Comparison of ENCODE assay signal across 15 cellular contexts in genomic region chr12:121769297-121769830, GRCh38. TPM values are rescaled to one million over a fixed set of nuclear protein-coding genes. Genes with fewer than 3 reads are reported as not detected.
DNase-seq lines count a peak whose midpoint lies in the region; ATAC-seq and TF ChIP-seq lines count a peak whose summit lies in the region.
"Had no signal": no experiment of that assay in that cellular context is flagged by ENCODE, and none has a peak within 500 bp of the region (broad histone marks: within the 10 kb centered on the region; RNA-seq: fewer than 3 reads in every experiment).

No MANE protein-coding gene starts in this region.

- H2AK5ac ChIP-seq in IMR-90 (ENCODE audit: low read depth, low read length): peak overlapping the region; percentile 24; the same call in 1 of the 2 replicates

- H3K9ac ChIP-seq in IMR-90 (ENCODE audit: low read depth, low read length): no peak overlapping the region

- H3K36me3 ChIP-seq in IMR-90 (ENCODE audit: control insufficient read depth, insufficient read depth, low read length) (peaks cover 2% of the 10 kb centered on the region), hepatocyte (replicated peaks; ENCODE audit: insufficient read depth, low read depth) (no peaks in the 10 kb centered on the region)

- no peak overlapping the region for H4K8ac ChIP-seq in IMR-90 (ENCODE audit: low read depth in 2 of 2, low read length in 2 of 2)

- H2BK5ac ChIP-seq in IMR-90 (ENCODE audit: low read depth, low read length, poor library complexity, severe bottlenecking): no peak overlapping the region

- POLR2A ChIA-PET in IMR-90 (lab: Charles Lee; ENCODE audit: unreplicated experiment): no interaction called here

- no peak for DNase-seq in right cardiac atrium
- no peak for DNase-seq in Right ventricle myocardium superior
- no peak for DNase-seq in IMR-90
- no peak for DNase-seq in hepatocyte (ENCODE audit: low spot score)
- no peak for DNase-seq in type B pancreatic cell (ENCODE audit: extremely low spot score, unreplicated experiment)
- no peak for DNase-seq in NCI-H226
- DNase-seq in SW480 (ENCODE audit: low spot score): no peak
- no peak for DNase-seq in chondrocyte (ENCODE audit: low spot score)
- DNase-seq: NCI-H1105 treated with DMSO at 0.1 percent for 48 hours, NCI-H2107, NCI-H524, OCI-M1 had no signal

- TF ChIP-seq CTCF in IMR-90 (conservative IDR thresholded peaks at IDR 0.05; ENCODE audit: low read depth, low read length): no peak
- TF ChIP-seq CTCF in hepatocyte (IDR thresholded peaks at IDR 0.05; ENCODE audit: poor library complexity): no peak
- TF ChIP-seq CTCF in type B pancreatic cell (conservative IDR thresholded peaks at IDR 0.05): no peak
- no peak for TF ChIP-seq CTCF in chondrocyte (IDR thresholded peaks at IDR 0.05)

- H3K4me2 ChIP-seq in IMR-90 (ENCODE audit: low read depth, low read length): no peak overlapping the region
- H3K4me2 ChIP-seq in hepatocyte: no peak overlapping the region

- peaks cover 10% of the 10 kb centered on the region for H3K4me1 ChIP-seq in right cardiac atrium (ENCODE audit: control insufficient read depth, insufficient read depth, low read length)
- H3K4me1 ChIP-seq in IMR-90 (ENCODE audit: control insufficient read depth, insufficient read depth, low read length): peaks cover 26% of the 10 kb centered on the region
- H3K4me1 ChIP-seq in hepatocyte (ENCODE audit: insufficient read depth): peaks cover 18% of the 10 kb centered on the region

- CTCF ChIA-PET in IMR-90 (lab: Yijun Ruan, JAX): no interaction called here

- H3K4ac ChIP-seq in IMR-90 (ENCODE audit: low read depth, low read length): no peak overlapping the region

- H4K91ac ChIP-seq in IMR-90 (ENCODE audit: insufficient read depth, low read depth, low read length): no peak overlapping the region

- H3K27ac ChIP-seq in right cardiac atrium (ENCODE audit: low read length): peak overlapping the region; percentile 24
- H3K27ac ChIP-seq in IMR-90 (ENCODE audit: insufficient read depth, low read length): no peak overlapping the region
- peak overlapping the region; percentile 73 for H3K27ac ChIP-seq in hepatocyte
- H3K27ac ChIP-seq: HL-60 had no signal

- peaks cover 0 to 31% of the 10 kb centered on the region in 2 experiments; a peak in 2 of 4 replicates for H3K79me1 ChIP-seq in IMR-90 (ENCODE audit: low read depth in 1 of 2, low read length in 2 of 2)

- H3K9me3 Mint-ChIP-seq in type B pancreatic cell (no peaks in the 10 kb centered on the region), chondrocyte (ENCODE audit: low read depth) (no peaks in the 10 kb centered on the region)
- H3K9me3 Mint-ChIP-seq: CD14-positive monocyte had no signal

- H3K56ac ChIP-seq in IMR-90 (ENCODE audit: extremely low read depth, insufficient read depth, low read length): no peak overlapping the region

- no peaks in the 10 kb centered on the region for H3K9me2 ChIP-seq in hepatocyte (replicated peaks; ENCODE audit: insufficient read depth)

- no peak overlapping the region for H2BK120ac ChIP-seq in IMR-90 (ENCODE audit: low read depth, low read length)

- intact Hi-C loops in right cardiac atrium (cut with DNase I) (no loop called here), Right ventricle myocardium superior (cut with DNase I) (no loop called here), IMR-90 (cut with micrococcal nuclease) (loop anchor here (5.0 kb wide), 1 partner anchor 57 kb away; the partner anchor contains the start of gene TMEM120B)

- in situ Hi-C loops in IMR-90 (cut with MboI; ENCODE audit: low sequenced_read_pairs): no loop called here

- H3K9me3 ChIP-seq in right cardiac atrium (ENCODE audit: control insufficient read depth, low read length) (no peaks in the 10 kb centered on the region), IMR-90 (ENCODE audit: control insufficient read depth, insufficient read depth, low read length) (no peaks in the 10 kb centered on the region), hepatocyte (ENCODE audit: low read depth) (no peaks in the 10 kb centered on the region)
- H3K9me3 ChIP-seq: HAP-1 had no signal

- H3K79me2 ChIP-seq in hepatocyte: no peaks in the 10 kb centered on the region

- H3K18ac ChIP-seq in IMR-90 (ENCODE audit: low read depth, low read length): no peak overlapping the region

- no peak overlapping the region for H2BK20ac ChIP-seq in IMR-90 (ENCODE audit: low read depth, low read length)

- peaks cover 28% of the 10 kb centered on the region for H3K4me1 Mint-ChIP-seq in type B pancreatic cell (ENCODE audit: unreplicated experiment)
- H3K4me1 Mint-ChIP-seq in chondrocyte (ENCODE audit: low read depth): peaks cover 28% of the 10 kb centered on the region

- peaks cover 18% of the 10 kb centered on the region for H3K9me1 ChIP-seq in IMR-90 (ENCODE audit: insufficient read depth, low read length)

- H3K27ac Mint-ChIP-seq in type B pancreatic cell: peak overlapping the region; percentile 54
- no peak overlapping the region for H3K27ac Mint-ChIP-seq in chondrocyte (ENCODE audit: unreplicated experiment)

- dilution Hi-C loops in IMR-90 (cut with HindIII; ENCODE audit: low sequenced_read_pairs, unreplicated experiment): no loop called here

- no peak overlapping the region for H3K23ac ChIP-seq in IMR-90 (ENCODE audit: low read depth, low read length)

- H2AFZ ChIP-seq in IMR-90 (replicated peaks; ENCODE audit: low read length, poor library complexity): no peak overlapping the region
- no peak overlapping the region for H2AFZ ChIP-seq in hepatocyte

- no peak overlapping the region for H4K5ac ChIP-seq in IMR-90 (ENCODE audit: low read depth, low read length)

- no peaks in the 10 kb centered on the region for H3K27me3 Mint-ChIP-seq in type B pancreatic cell
- no peaks in the 10 kb centered on the region for H3K27me3 Mint-ChIP-seq in chondrocyte (ENCODE audit: low read depth)

- H3K27me3 ChIP-seq in right cardiac atrium (ENCODE audit: control insufficient read depth, insufficient read depth) (no peaks in the 10 kb centered on the region), IMR-90 (ENCODE audit: control insufficient read depth, insufficient read depth, low read length) (no peaks in the 10 kb centered on the region), hepatocyte (no peaks in the 10 kb centered on the region)

- no peak for TF ChIP-seq RAD21 in IMR-90 (IDR thresholded peaks at IDR 0.05; ENCODE audit: low read length)

- TF ChIP-seq POLR2A in IMR-90 (IDR thresholded peaks at IDR 0.05; ENCODE audit: low read depth, low read length): no peak

- H2BK15ac ChIP-seq in IMR-90 (ENCODE audit: low read depth, low read length): no peak overlapping the region

- peaks cover 3% of the 10 kb centered on the region for H4K20me1 ChIP-seq in IMR-90 (ENCODE audit: insufficient read depth, low read length)
- H4K20me1 ChIP-seq in hepatocyte (ENCODE audit: insufficient read depth, poor library complexity, severe bottlenecking): no peaks in the 10 kb centered on the region

- 91% methylated on average over 9 of the region's 9 CpGs for WGBS in right cardiac atrium
- WGBS in IMR-90 (ENCODE audit: extremely low coverage in 2 of 2, insufficient read length in 1 of 2), 2 experiments: 100% methylated on average over 5 of the region's 9 CpGs; no CpG with 5 or more reads in 1 of the 2 experiments
- WGBS in hepatocyte (ENCODE audit: low lambda C conversion rate, missing lambda C conversion rate): 91% methylated on average over 9 of the region's 9 CpGs

- H3K4me3 Mint-ChIP-seq in type B pancreatic cell (no peak overlapping the region), chondrocyte (ENCODE audit: unreplicated experiment) (no peak overlapping the region)
- H3K4me3 Mint-ChIP-seq: CD14-positive monocyte had no signal

- BruUV-seq in IMR-90 (replicated peaks; lab: Mats Ljungman, UMichigan): no TSS peak

- H3K4me3 ChIP-seq in right cardiac atrium (ENCODE audit: low read length) (no peak overlapping the region), IMR-90 (ENCODE audit: insufficient read depth, low read depth, low read length) (no peak overlapping the region), hepatocyte (no peak overlapping the region)
- H3K4me3 ChIP-seq: HAP-1 had no signal

- H2AK9ac ChIP-seq in IMR-90 (replicated peaks; ENCODE audit: low read depth, low read length, poor library complexity): no peak overlapping the region

- no peak overlapping the region for H3K14ac ChIP-seq in IMR-90 (replicated peaks; ENCODE audit: low read depth, low read length)

- H3K36me3 Mint-ChIP-seq in type B pancreatic cell (no peaks in the 10 kb centered on the region), chondrocyte (ENCODE audit: low read depth) (no peaks in the 10 kb centered on the region)
- H3K36me3 Mint-ChIP-seq: CD14-positive monocyte had no signal

- ATAC-seq in right cardiac atrium (no peak), Right ventricle myocardium superior (ENCODE audit: poor library complexity) (no peak), IMR-90 (ENCODE audit: low read depth) (no peak)

RNA-seq across cellular contexts. Expression of gene RHOF, which starts 24.1 kb away (rescaled TPM):
- total RNA-seq in right cardiac atrium (10 to 100 TPM; 15.2 to 23.3 (median 22.0) TPM), Right ventricle myocardium superior (41.8 TPM), IMR-90 (2012; rRNA removed) (3.0 and 3.9 TPM in 2 replicates), hepatocyte (38.7 and 45.3 TPM in 2 replicates), type B pancreatic cell (ENCODE audit: low replicate concordance) (24.9 and 26.0 TPM in 2 replicates), chondrocyte (9.6 to 14.1 TPM (median 10.8 TPM) in 3 replicates)
- polyA plus RNA-seq in right cardiac atrium (11.2 TPM), IMR-90 (2012; rRNA removed) (5.1 and 5.3 TPM in 2 replicates), hepatocyte (40.4 and 43.6 TPM in 2 replicates)
- polyA plus RNA-seq in IMR-90 (2012; cell fraction: cytosol; rRNA removed): 4.7 and 7.8 TPM in 2 replicates
- 14.0 and 15.7 TPM in 2 replicates for polyA plus RNA-seq in IMR-90 (2012; cell fraction: nucleus; rRNA removed; ENCODE audit: low replicate concordance)

RNA-seq across cellular contexts. Expression of gene SETD1B, which starts 34.4 kb away (rescaled TPM):
- total RNA-seq in right cardiac atrium (10 to 100 TPM in 3 of 4 donors, 1 to 10 TPM in 1; 9.6 to 14.9 (median 13.0) TPM), Right ventricle myocardium superior (8.6 TPM), IMR-90 (2012; rRNA removed) (0.83 and 0.90 TPM in 2 replicates), hepatocyte (2.7 and 3.8 TPM in 2 replicates), type B pancreatic cell (ENCODE audit: low replicate concordance) (28.4 and 34.2 TPM in 2 replicates), chondrocyte (18.8 to 19.7 TPM (median 19.4 TPM) in 3 replicates)
- polyA plus RNA-seq in right cardiac atrium (7.6 TPM), IMR-90 (2012; rRNA removed) (5.1 and 5.5 TPM in 2 replicates), hepatocyte (2.5 and 2.7 TPM in 2 replicates)
- 3.1 and 3.5 TPM in 2 replicates for polyA plus RNA-seq in IMR-90 (2012; cell fraction: cytosol; rRNA removed)
- polyA plus RNA-seq in IMR-90 (2012; cell fraction: nucleus; rRNA removed; ENCODE audit: low replicate concordance): 14.8 and 15.1 TPM in 2 replicates

RNA-seq across cellular contexts. Expression of gene TMEM120B, which starts 56.8 kb away (rescaled TPM):
- total RNA-seq in right cardiac atrium (1 to 10 TPM; 5.9 to 7.6 (median 7.1) TPM), Right ventricle myocardium superior (9.1 TPM), IMR-90 (2012; rRNA removed) (9.2 and 10.6 TPM in 2 replicates), hepatocyte (4.7 and 9.5 TPM in 2 replicates), type B pancreatic cell (ENCODE audit: low replicate concordance) (11.3 and 14.0 TPM in 2 replicates), chondrocyte (15.3 to 16.6 TPM (median 15.6 TPM) in 3 replicates)
- polyA plus RNA-seq in right cardiac atrium (5.8 TPM), IMR-90 (2012; rRNA removed) (18.3 and 18.4 TPM in 2 replicates), hepatocyte (5.5 and 11.5 TPM in 2 replicates)
- 7.7 and 14.0 TPM in 2 replicates for polyA plus RNA-seq in IMR-90 (2012; cell fraction: cytosol; rRNA removed)
- polyA plus RNA-seq in IMR-90 (2012; cell fraction: nucleus; rRNA removed; ENCODE audit: low replicate concordance): 83.2 and 114 TPM in 2 replicates
